25 cellular contexts compared by ENCODE assay signal in the genomic region with DNA sequence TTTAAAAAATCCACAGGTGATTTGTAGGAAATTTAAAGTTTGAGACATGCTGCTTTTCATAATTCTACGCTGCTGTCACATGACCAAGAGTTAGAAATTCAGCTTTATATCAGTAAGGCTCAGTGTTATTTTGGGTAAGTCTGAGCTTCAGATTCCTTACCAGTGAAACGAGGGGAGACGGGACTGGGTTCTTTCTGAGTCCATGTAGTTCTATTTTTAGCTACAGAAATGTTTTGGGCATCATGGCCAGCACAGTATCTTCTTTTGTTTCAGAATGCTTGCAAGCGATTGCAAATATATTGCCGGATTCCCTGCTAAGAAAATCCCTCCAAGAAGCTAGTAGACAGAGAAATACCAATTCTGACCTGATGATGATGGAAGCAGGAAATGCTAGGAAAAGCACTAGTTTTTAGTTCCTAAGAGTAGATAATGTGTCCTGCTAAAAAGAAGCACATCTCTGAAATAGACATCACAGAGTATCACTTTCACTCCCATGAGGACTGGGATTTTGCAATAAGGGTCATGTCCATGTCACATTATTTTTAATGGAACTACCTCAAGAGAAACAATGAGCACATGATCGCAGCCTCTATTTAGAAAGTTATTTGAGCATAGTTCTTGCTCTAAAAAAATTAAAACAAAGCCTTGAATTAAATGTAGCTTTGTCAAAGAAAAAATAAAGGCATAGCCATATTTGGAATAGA. TPM values are rescaled to one million over a fixed set of nuclear protein-coding genes. Genes with fewer than 3 reads are reported as not detected.
DNase-seq lines count a peak whose midpoint lies in the region; ATAC-seq and TF ChIP-seq lines count a peak whose summit lies in the region.
"Had no signal": no experiment of that assay in that cellular context is flagged by ENCODE, and none has a peak within 500 bp of the region (broad histone marks: within the 10 kb centered on the region; RNA-seq: fewer than 3 reads in every experiment).

No MANE protein-coding gene starts in this region.

- intact Hi-C loops in left ventricle myocardium inferior (cut with micrococcal nuclease) (no loop called here), right cardiac atrium (cut with DNase I) (no loop called here), sciatic nerve (cut with DNase I) (no loop called here), posterior cingulate gyrus (cut with DNase I) (no loop called here)

- TF ChIP-seq CTCF in left ventricle myocardium inferior (IDR thresholded peaks at IDR 0.05; ENCODE audit: borderline replicate concordance), result no peak

- H3K4me3 ChIP-seq in left ventricle myocardium inferior, result no peak overlapping the region
- H3K4me3 ChIP-seq in right cardiac atrium (ENCODE audit: low read length), result no peak overlapping the region
- H3K4me3 ChIP-seq: GM12878, GM23338 had no signal

- no peak for DNase-seq in left ventricle myocardium inferior
- no peak for DNase-seq in right cardiac atrium
- DNase-seq in fibroblast of gingiva (ENCODE audit: low read depth), result peak; percentile 45
- DNase-seq in sciatic nerve (ENCODE audit: low spot score), result no peak
- no peak for DNase-seq in NK-92 (lab: John Stamatoyannopoulos, UW; ENCODE audit: unreplicated experiment)
- DNase-seq in posterior cingulate gyrus, result no peak
- DNase-seq in NCI-H510A (lab: John Stamatoyannopoulos, UW), result no peak
- DNase-seq: CD4-positive, alpha-beta memory T cell; EL; HCEC 1CT; Kasumi-1; MM.1S; NCI-H1105 treated with DMSO at 0.1 percent for 48 hours; NCI-H1694; NCI-H2081 treated with DMSO at 0.1 percent for 48 hours; NCI-H748 treated with DMSO at 0.1 percent for 48 hours; SHP77 had no signal

- no peaks in the 10 kb centered on the region for H3K36me3 ChIP-seq in left ventricle myocardium inferior

- WGBS in right cardiac atrium, result 43% methylated on average over 6 of the region's 6 CpGs

- H3K9me3 ChIP-seq in left ventricle myocardium inferior (replicated peaks), result no peaks in the 10 kb centered on the region
- no peaks in the 10 kb centered on the region for H3K9me3 ChIP-seq in right cardiac atrium (ENCODE audit: control insufficient read depth, low read length)

- H3K27me3 ChIP-seq in left ventricle myocardium inferior (ENCODE audit: low read depth), result no peaks in the 10 kb centered on the region
- no peaks in the 10 kb centered on the region for H3K27me3 ChIP-seq in right cardiac atrium (ENCODE audit: control insufficient read depth, insufficient read depth)

- ATAC-seq in right cardiac atrium, result no peak
- peak; percentile 94 for ATAC-seq in sciatic nerve
- no peak for ATAC-seq in GM18498 (IDR thresholded peaks at IDR 0.05; ENCODE audit: unreplicated experiment)
- ATAC-seq: GM12878, GM23338 had no signal

- H3K4me1 ChIP-seq in left ventricle myocardium inferior (peaks cover 4% of the 10 kb centered on the region), right cardiac atrium (ENCODE audit: control insufficient read depth, insufficient read depth, low read length) (no peaks in the 10 kb centered on the region)

- H3K27ac ChIP-seq in left ventricle myocardium inferior (replicated peaks) (peak overlapping the region; percentile 42), right cardiac atrium (ENCODE audit: low read length) (no peak overlapping the region)

RNA-seq across cellular contexts. Expression of gene ATP1B4, which starts 10.9 kb away (rescaled TPM):
- 1.8 TPM for total RNA-seq in left ventricle myocardium inferior
- total RNA-seq in right cardiac atrium, result under 1 TPM; 0.23 to 0.41 (median 0.31) TPM
- polyA plus RNA-seq in right cardiac atrium, result 3.8 TPM
- not detected for total RNA-seq in sciatic nerve
- total RNA-seq: A172; CD4-positive, alpha-beta memory T cell; GM12878; GM23338; NCI-H460; OCI-LY7 had no signal
- polyA plus RNA-seq: BJ; CD4-positive, alpha-beta memory T cell; GM12878; GM23338; IgD-negative memory B cell had no signal
